In genomic region chr4:102301167-102301566, GRCh38 we compare ENCODE assay signal across 17 cellular contexts.
"Had no signal": no experiment of that assay in that cellular context is flagged by ENCODE, and none has a peak within 500 bp of the region (broad histone marks: within the 10 kb centered on the region; RNA-seq: fewer than 3 reads in every experiment).

No MANE protein-coding gene starts in this region.

- H3K9me3 Mint-ChIP-seq: activated naive CD8-positive, alpha-beta T cell treated with anti-CD3 and anti-CD28 coated beads for 36 hours; activated T-cell treated with anti-CD3 and anti-CD28 coated beads, Interleukin-2, amount 50 U/mL, for 24 hours; activated T-helper 2 cell treated with anti-CD3 and anti-CD28 coated beads, Interferon-gamma antibody, Interleukin-2, Interleukin-4, amounts not matched to agents 10 μg/mL and 5 μg/mL and 100 μg/mL, durations not matched to agents 14 hours and 24 hours and 36 hours; memory B cell; nephron; stimulated activated effector memory CD8-positive, alpha-beta T cell treated with anti-CD3 and anti-CD28 coated beads, Interleukin-12 subunit alpha, Interleukin-12 subunit beta, amount 100 ng/mL, for 72 hours had no signal

- H3K4me1 Mint-ChIP-seq: nephron; stimulated activated effector memory CD8-positive, alpha-beta T cell treated with anti-CD3 and anti-CD28 coated beads, Interleukin-12 subunit alpha, Interleukin-12 subunit beta, amount 100 ng/mL, for 72 hours had no signal

- DNase-seq: activated CD8-positive, alpha-beta memory T cell treated with anti-CD3 and anti-CD28 coated beads, Interleukin-2, amount 50 U/mL, for 4 hours; activated naive CD4-positive, alpha-beta T cell treated with Interleukin-2 at 50 U/mL for 16 hours; activated naive CD8-positive, alpha-beta T cell treated with anti-CD3 and anti-CD28 coated beads for 36 hours; activated T-cell treated with anti-CD3 and anti-CD28 coated beads, Interleukin-2, amount 50 U/mL, for 24 hours; colonic mucosa; dorsolateral prefrontal cortex; head of caudate nucleus; hypothalamus; nucleus accumbens; right lobe of liver; stimulated activated CD4-positive, alpha-beta T cell treated with anti-CD3 and anti-CD28 coated beads, Interleukin-1b, Interleukin-23, amount 100 ng/mL, for 48 hours; transverse colon had no signal

- ATAC-seq: gastroesophageal sphincter; right lobe of liver; stimulated activated effector memory CD8-positive, alpha-beta T cell treated with anti-CD3 and anti-CD28 coated beads, Interleukin-12 subunit alpha, Interleukin-12 subunit beta, amount 100 ng/mL, for 72 hours had no signal

- H3K27me3 Mint-ChIP-seq: activated naive CD8-positive, alpha-beta T cell treated with anti-CD3 and anti-CD28 coated beads for 36 hours; activated T-cell treated with anti-CD3 and anti-CD28 coated beads, Interleukin-2, amount 50 U/mL, for 24 hours; memory B cell had no signal

- H3K4me3 Mint-ChIP-seq: activated naive CD8-positive, alpha-beta T cell treated with anti-CD3 and anti-CD28 coated beads for 36 hours; activated T-cell treated with anti-CD3 and anti-CD28 coated beads, Interleukin-2, amount 50 U/mL, for 24 hours; memory B cell; nephron; stimulated activated effector memory CD8-positive, alpha-beta T cell treated with anti-CD3 and anti-CD28 coated beads, Interleukin-12 subunit alpha, Interleukin-12 subunit beta, amount 100 ng/mL, for 72 hours had no signal

- H3K27ac Mint-ChIP-seq: activated naive CD8-positive, alpha-beta T cell treated with anti-CD3 and anti-CD28 coated beads for 36 hours; activated T-cell treated with anti-CD3 and anti-CD28 coated beads, Interleukin-2, amount 50 U/mL, for 24 hours; activated T-helper 2 cell treated with anti-CD3 and anti-CD28 coated beads, Interferon-gamma antibody, Interleukin-2, Interleukin-4, amounts not matched to agents 10 μg/mL and 5 μg/mL and 100 μg/mL, durations not matched to agents 14 hours and 24 hours and 36 hours; memory B cell; nephron; stimulated activated effector memory CD8-positive, alpha-beta T cell treated with anti-CD3 and anti-CD28 coated beads, Interleukin-12 subunit alpha, Interleukin-12 subunit beta, amount 100 ng/mL, for 72 hours had no signal
